Comparison of ENCODE assay signal across 6 cellular contexts in genomic region chr20:21628800-21629199, GRCh38.
"Had no signal": no experiment of that assay in that cellular context is flagged by ENCODE, and none has a peak within 500 bp of the region (broad histone marks: within the 10 kb centered on the region; RNA-seq: fewer than 3 reads in every experiment).

No MANE protein-coding gene starts in this region.

- H3K4me2 ChIP-seq: GM23338 had no signal

- H3K4me3 ChIP-seq: GM23338, K562 had no signal

- H2AFZ ChIP-seq: GM23338 had no signal

- DNase-seq: H9, HCEC 1CT, IMR-90, KG1 had no signal
